ENCODE assay signal across 8 cellular contexts in genomic region chr5:138573949-138574670, GRCh38. TPM values are rescaled to one million over a fixed set of nuclear protein-coding genes. Genes with fewer than 3 reads are reported as not detected.
DNase-seq lines count a peak whose midpoint lies in the region; ATAC-seq and TF ChIP-seq lines count a peak whose summit lies in the region.

No MANE protein-coding gene starts in this region.

- peaks cover 0 to 1% of the 10 kb centered on the region in 2 donors for H3K9me3 Mint-ChIP-seq in activated T-cell treated with anti-CD3 and anti-CD28 coated beads, Interleukin-2, amount 50 U/mL, for 72 hours
- peaks cover 5% of the 10 kb centered on the region for H3K9me3 Mint-ChIP-seq in type B pancreatic cell

- H3K4me1 ChIP-seq in left lung = peaks cover 15 to 20% of the 10 kb centered on the region in 2 donors

- H3K36me3 Mint-ChIP-seq in activated T-cell treated with anti-CD3 and anti-CD28 coated beads, Interleukin-2, amount 50 U/mL, for 72 hours (ENCODE audit: insufficient read depth in 2 of 2) = peaks cover 24 to 36% of the 10 kb centered on the region in 2 donors
- peaks cover 38% of the 10 kb centered on the region for H3K36me3 Mint-ChIP-seq in type B pancreatic cell

- no peaks in the 10 kb centered on the region for H3K27me3 ChIP-seq in left lung

- peaks cover 57% of the 10 kb centered on the region for H3K4me1 Mint-ChIP-seq in activated T-cell treated with anti-CD3 and anti-CD28 coated beads, Interleukin-2, amount 50 U/mL, for 72 hours (ENCODE audit: low read depth)
- peaks cover 14% of the 10 kb centered on the region for H3K4me1 Mint-ChIP-seq in type B pancreatic cell (ENCODE audit: unreplicated experiment)

- H3K4me3 Mint-ChIP-seq in activated T-cell treated with anti-CD3 and anti-CD28 coated beads, Interleukin-2, amount 50 U/mL, for 72 hours = peak overlapping the region; percentile 94 to 97
- peak overlapping the region; percentile 99 for H3K4me3 Mint-ChIP-seq in type B pancreatic cell

- H3K27ac ChIP-seq in angular gyrus (ENCODE audit: low read depth, low read length) (peak overlapping the region; percentile 100), left lung (peak overlapping the region; percentile 98)

- intact Hi-C loops in left lung (cut with DNase I) = no loop called here
- intact Hi-C loops in posterior vena cava (cut with DNase I) = loop anchor here in 1 of 2 donors (10.0 kb wide), 2 partner anchors 181 to 691 kb away; partner anchors contain the start of gene CTNNA1

- no peaks in the 10 kb centered on the region for H3K27me3 Mint-ChIP-seq in activated T-cell treated with anti-CD3 and anti-CD28 coated beads, Interleukin-2, amount 50 U/mL, for 72 hours (ENCODE audit: low read depth)
- H3K27me3 Mint-ChIP-seq in type B pancreatic cell = no peaks in the 10 kb centered on the region

- H3K27ac Mint-ChIP-seq in activated T-cell treated with anti-CD3 and anti-CD28 coated beads, Interleukin-2, amount 50 U/mL, for 72 hours = peak overlapping the region; percentile 98
- H3K27ac Mint-ChIP-seq in type B pancreatic cell = peak overlapping the region; percentile 100

- peaks cover 0 to 45% of the 10 kb centered on the region in 2 donors for H3K36me3 ChIP-seq in left lung

- H3K4me3 ChIP-seq in left lung = peak overlapping the region; percentile 71 to 97

- no peak for ATAC-seq in activated T-cell treated with anti-CD3 and anti-CD28 coated beads, Interleukin-2, amount 50 U/mL, for 72 hours (replicated peaks in 1 of 2)
- ATAC-seq in left lung = no peak

- H3K9me3 ChIP-seq in left lung = no peaks in the 10 kb centered on the region

- no peak for TF ChIP-seq CTCF in left lung (IDR thresholded peaks at IDR 0.05)
- TF ChIP-seq CTCF in type B pancreatic cell (conservative IDR thresholded peaks at IDR 0.05) = no peak

- DNase-seq in activated T-cell treated with anti-CD3 and anti-CD28 coated beads, Interleukin-2, amount 50 U/mL, for 72 hours = no peak
- no peak for DNase-seq in activated T-cell treated with anti-CD3 and anti-CD28 coated beads, Interleukin-2, amount 50 U/mL, for 48 hours
- DNase-seq in left lung (no peak), type B pancreatic cell (ENCODE audit: extremely low spot score, unreplicated experiment) (no peak), posterior vena cava (ENCODE audit: low spot score) (no peak), SIG-M5 (lab: John Stamatoyannopoulos, UW) (no peak)
- DNase-seq in effector CD4-positive, alpha-beta T cell = no peak

RNA-seq across cellular contexts. Expression of gene HSPA9, which starts 1.1 kb away (rescaled TPM):
- total RNA-seq in activated T-cell treated with anti-CD3 and anti-CD28 coated beads, Interleukin-2, amount 50 U/mL, for 72 hours = 100 to 1,000 TPM; 448 to 505 TPM
- total RNA-seq in left lung = 100 to 1,000 TPM; 128 to 205 TPM
- total RNA-seq in type B pancreatic cell (ENCODE audit: low replicate concordance) = 238 and 252 TPM in 2 replicates
- 100 to 1,000 TPM; 141 to 160 TPM for total RNA-seq in posterior vena cava

RNA-seq across cellular contexts. Expression of gene ETF1, which starts 31.1 kb away (rescaled TPM):
- 100 to 1,000 TPM; 106 to 111 TPM for total RNA-seq in activated T-cell treated with anti-CD3 and anti-CD28 coated beads, Interleukin-2, amount 50 U/mL, for 72 hours
- 100 to 1,000 TPM; 107 to 112 TPM for total RNA-seq in left lung
- total RNA-seq in type B pancreatic cell (ENCODE audit: low replicate concordance) = 80.0 and 94.8 TPM in 2 replicates
- total RNA-seq in posterior vena cava = 100 to 1,000 TPM in 1 of 2 donors, 10 to 100 TPM in 1; 97.2 to 118 TPM
